In the genomic region with DNA sequence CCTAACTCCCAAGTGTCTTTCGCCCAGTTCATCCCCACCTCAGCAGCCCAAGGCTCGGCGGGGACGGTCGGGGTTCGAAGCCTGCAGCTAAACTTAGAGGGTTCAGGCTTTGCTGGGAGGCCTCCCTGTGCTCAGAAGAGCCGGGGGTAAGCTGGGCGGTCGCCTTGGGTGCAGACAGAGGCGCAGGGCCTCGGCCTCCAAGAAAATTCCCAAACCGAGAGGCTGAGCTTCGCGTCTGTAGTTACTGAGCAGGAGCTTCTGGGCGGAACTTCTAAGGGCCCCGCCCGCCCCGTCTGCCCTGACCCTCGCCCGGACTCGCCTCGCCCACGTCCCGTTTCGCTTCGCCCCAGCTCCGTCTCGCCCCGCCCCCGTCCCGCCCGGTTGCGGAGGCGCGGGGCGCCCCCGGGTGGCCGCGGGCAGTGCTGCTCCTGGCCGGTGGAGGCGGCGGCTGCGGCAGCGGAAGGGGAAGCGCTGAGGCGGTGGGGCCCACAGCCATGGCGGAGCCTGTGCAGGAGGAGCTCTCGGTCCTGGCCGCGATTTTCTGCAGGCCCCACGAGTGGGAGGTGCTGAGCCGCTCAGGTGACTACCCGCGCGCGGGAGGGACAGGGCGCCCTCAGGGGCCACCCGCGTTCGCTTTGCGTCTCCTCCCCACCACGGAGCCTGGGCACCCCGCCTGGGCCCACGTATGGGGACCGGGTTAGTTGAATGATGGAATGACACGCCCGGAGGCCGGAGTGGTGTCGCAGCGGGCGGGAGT, we compare ENCODE assay signal across 1 cellular context.
TF ChIP-seq lines count a peak whose summit lies in the region.

A gene with protein sequence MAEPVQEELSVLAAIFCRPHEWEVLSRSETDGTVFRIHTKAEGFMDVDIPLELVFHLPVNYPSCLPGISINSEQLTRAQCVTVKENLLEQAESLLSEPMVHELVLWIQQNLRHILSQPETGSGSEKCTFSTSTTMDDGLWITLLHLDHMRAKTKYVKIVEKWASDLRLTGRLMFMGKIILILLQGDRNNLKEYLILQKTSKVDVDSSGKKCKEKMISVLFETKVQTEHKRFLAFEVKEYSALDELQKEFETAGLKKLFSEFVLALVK (plus strand): TSS at position 474 of the 757 bp plus-strand sequence. CDS start 21 bp downstream, at position 495.

TF ChIP-seq in K562, 482 proteins besides CTCF, POLR2A, EP300 and RAD21 (continued from another document and continues in another):
- TF ChIP-seq, protein P1, sequence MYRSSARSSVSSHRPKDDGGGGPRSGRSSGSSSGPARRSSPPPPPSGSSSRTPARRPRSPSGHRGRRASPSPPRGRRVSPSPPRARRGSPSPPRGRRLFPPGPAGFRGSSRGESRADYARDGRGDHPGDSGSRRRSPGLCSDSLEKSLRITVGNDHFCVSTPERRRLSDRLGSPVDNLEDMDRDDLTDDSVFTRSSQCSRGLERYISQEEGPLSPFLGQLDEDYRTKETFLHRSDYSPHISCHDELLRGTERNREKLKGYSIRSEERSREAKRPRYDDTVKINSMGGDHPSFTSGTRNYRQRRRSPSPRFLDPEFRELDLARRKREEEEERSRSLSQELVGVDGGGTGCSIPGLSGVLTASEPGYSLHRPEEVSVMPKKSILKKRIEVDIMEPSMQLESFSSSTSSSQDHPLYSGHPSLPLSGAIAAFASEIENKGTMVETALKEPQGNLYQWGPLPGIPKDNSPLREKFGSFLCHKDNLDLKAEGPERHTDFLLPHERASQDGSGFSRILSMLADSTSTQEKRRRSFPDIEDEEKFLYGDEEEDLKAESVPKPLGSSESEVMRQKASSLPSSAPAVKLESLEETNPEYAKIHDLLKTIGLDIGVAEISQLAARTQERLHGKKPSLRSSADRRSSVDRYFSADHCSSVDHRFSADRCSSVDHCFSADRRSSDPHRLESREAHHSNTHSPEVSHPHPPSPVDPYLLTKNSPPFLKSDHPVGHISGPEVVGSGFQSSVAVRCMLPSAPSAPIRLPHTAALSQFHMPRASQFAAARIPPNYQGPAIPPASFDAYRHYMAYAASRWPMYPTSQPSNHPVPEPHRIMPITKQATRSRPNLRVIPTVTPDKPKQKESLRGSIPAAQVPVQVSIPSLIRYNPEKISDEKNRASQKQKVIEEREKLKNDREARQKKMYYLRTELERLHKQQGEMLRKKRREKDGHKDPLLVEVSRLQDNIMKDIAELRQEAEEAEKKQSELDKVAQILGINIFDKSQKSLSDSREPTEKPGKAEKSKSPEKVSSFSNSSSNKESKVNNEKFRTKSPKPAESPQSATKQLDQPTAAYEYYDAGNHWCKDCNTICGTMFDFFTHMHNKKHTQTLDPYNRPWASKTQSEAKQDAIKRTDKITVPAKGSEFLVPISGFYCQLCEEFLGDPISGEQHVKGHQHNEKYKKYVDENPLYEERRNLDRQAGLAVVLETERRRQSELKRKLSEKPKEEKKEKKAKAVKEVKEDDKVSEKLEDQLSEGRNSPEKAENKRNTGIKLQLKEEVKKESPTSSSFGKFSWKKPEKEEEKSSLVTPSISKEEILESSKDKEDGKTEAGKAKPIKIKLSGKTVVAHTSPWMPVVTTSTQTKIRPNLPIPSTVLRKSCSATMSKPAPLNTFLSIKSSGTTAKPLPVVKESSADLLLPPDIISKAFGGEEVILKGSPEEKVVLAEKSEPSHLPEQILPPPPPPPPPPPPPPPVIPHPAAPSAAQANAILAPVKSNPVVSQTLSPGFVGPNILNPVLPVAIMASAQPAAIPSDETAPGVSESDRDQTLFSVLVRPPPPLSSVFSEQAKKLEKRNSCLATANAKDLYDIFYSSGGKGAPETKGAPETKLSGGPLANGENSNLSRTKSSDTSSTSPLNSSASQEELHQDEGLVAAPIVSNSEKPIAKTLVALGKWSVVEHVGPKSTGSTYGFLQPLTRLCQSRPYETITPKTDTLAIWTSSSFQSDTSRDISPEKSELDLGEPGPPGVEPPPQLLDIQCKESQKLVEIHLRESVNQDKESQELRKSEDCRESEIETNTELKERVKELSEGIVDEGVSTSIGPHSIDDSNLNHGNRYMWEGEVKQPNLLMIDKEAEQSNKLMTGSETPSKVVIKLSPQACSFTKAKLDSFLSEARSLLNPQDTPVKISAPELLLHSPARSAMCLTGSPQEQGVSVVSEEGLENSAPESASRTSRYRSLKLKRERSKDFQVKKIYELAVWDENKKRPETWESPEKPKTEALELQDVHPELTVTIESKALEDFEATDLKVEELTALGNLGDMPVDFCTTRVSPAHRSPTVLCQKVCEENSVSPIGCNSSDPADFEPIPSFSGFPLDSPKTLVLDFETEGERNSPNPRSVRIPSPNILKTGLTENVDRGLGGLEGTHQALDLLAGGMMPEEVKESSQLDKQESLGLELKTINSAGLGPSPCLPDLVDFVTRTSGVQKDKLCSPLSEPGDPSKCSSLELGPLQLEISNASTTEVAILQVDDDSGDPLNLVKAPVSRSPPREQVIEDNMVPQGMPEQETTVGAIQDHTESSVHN (IDR thresholded peaks at IDR 0.05; ENCODE audit: borderline replicate concordance in 1 of 2, low read depth in 1 of 2) = no peak
- peak; percentile 52 for TF ChIP-seq CREB1 (IDR thresholded peaks at IDR 0.05)
- TF ChIP-seq CREB1 (CRISPR knock-in tag; IDR thresholded peaks at IDR 0.05) = no peak
- peak; percentile 84 for TF ChIP-seq HNRNPLL (IDR thresholded peaks at IDR 0.05; ENCODE audit: low read depth, low read length, poor library complexity, severe bottlenecking)
- TF ChIP-seq, protein P2, sequence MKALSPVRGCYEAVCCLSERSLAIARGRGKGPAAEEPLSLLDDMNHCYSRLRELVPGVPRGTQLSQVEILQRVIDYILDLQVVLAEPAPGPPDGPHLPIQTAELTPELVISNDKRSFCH (CRISPR knock-in tag; IDR thresholded peaks at IDR 0.05) = no peak
- TF ChIP-seq, protein P2 (tag; IDR thresholded peaks at IDR 0.05) = no peak
- TF ChIP-seq HIVEP1 (CRISPR knock-in tag; IDR thresholded peaks at IDR 0.05) = no peak
- TF ChIP-seq ETV6 (IDR thresholded peaks at IDR 0.05; ENCODE audit: borderline replicate concordance in 1 of 2, low read depth in 2 of 2, low read length in 1 of 2) = no peak
- peak; percentile 84; the same call in 1 of the 2 replicates for TF ChIP-seq ETV6 (CRISPR knock-in tag; IDR thresholded peaks at IDR 0.05; ENCODE audit: borderline replicate concordance)
- no peak for TF ChIP-seq CBX5 (IDR thresholded peaks at IDR 0.05; ENCODE audit: borderline replicate concordance, low read depth)
- TF ChIP-seq GATAD2B (IDR thresholded peaks at IDR 0.05; ENCODE audit: borderline replicate concordance) = peak; percentile 81
- peak; percentile 92 for TF ChIP-seq SMC3 (conservative IDR thresholded peaks at IDR 0.05; ENCODE audit: insufficient read depth, low read depth, low read length)
- 0 out of 2 replicates have a peak, but pooled peaks have one; percentile 54 for TF ChIP-seq KLF6 (CRISPR knock-in tag; IDR thresholded peaks at IDR 0.05; ENCODE audit: borderline replicate concordance)
- no peak for TF ChIP-seq ZNF830 (CRISPR knock-in tag; IDR thresholded peaks at IDR 0.05)
- peak; percentile 48 for TF ChIP-seq POLR2B (IDR thresholded peaks at IDR 0.05; ENCODE audit: low read depth, partially characterized antibody)
- peak; percentile 49; the same call in 1 of the 2 replicates for TF ChIP-seq ATF7 (IDR thresholded peaks at IDR 0.05)
- TF ChIP-seq ZNF24 (IDR thresholded peaks at IDR 0.05) = peak; percentile 72
- TF ChIP-seq, protein P3, sequence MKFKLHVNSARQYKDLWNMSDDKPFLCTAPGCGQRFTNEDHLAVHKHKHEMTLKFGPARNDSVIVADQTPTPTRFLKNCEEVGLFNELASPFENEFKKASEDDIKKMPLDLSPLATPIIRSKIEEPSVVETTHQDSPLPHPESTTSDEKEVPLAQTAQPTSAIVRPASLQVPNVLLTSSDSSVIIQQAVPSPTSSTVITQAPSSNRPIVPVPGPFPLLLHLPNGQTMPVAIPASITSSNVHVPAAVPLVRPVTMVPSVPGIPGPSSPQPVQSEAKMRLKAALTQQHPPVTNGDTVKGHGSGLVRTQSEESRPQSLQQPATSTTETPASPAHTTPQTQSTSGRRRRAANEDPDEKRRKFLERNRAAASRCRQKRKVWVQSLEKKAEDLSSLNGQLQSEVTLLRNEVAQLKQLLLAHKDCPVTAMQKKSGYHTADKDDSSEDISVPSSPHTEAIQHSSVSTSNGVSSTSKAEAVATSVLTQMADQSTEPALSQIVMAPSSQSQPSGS (CRISPR knock-in tag; IDR thresholded peaks at IDR 0.05) = peak; percentile 40; the same call in 1 of the 2 replicates
- peak; percentile 70 for TF ChIP-seq ELF1 (tag; IDR thresholded peaks at IDR 0.05)
- TF ChIP-seq FIP1L1 (IDR thresholded peaks at IDR 0.05; ENCODE audit: low read depth, low read length, poor library complexity, severe bottlenecking) = peak; percentile 77
- TF ChIP-seq, protein P4, sequence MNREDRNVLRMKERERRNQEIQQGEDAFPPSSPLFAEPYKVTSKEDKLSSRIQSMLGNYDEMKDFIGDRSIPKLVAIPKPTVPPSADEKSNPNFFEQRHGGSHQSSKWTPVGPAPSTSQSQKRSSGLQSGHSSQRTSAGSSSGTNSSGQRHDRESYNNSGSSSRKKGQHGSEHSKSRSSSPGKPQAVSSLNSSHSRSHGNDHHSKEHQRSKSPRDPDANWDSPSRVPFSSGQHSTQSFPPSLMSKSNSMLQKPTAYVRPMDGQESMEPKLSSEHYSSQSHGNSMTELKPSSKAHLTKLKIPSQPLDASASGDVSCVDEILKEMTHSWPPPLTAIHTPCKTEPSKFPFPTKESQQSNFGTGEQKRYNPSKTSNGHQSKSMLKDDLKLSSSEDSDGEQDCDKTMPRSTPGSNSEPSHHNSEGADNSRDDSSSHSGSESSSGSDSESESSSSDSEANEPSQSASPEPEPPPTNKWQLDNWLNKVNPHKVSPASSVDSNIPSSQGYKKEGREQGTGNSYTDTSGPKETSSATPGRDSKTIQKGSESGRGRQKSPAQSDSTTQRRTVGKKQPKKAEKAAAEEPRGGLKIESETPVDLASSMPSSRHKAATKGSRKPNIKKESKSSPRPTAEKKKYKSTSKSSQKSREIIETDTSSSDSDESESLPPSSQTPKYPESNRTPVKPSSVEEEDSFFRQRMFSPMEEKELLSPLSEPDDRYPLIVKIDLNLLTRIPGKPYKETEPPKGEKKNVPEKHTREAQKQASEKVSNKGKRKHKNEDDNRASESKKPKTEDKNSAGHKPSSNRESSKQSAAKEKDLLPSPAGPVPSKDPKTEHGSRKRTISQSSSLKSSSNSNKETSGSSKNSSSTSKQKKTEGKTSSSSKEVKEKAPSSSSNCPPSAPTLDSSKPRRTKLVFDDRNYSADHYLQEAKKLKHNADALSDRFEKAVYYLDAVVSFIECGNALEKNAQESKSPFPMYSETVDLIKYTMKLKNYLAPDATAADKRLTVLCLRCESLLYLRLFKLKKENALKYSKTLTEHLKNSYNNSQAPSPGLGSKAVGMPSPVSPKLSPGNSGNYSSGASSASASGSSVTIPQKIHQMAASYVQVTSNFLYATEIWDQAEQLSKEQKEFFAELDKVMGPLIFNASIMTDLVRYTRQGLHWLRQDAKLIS (CRISPR knock-in tag; IDR thresholded peaks at IDR 0.05) = peak; percentile 60; the same call in 1 of the 2 replicates
- TF ChIP-seq, protein P5, sequence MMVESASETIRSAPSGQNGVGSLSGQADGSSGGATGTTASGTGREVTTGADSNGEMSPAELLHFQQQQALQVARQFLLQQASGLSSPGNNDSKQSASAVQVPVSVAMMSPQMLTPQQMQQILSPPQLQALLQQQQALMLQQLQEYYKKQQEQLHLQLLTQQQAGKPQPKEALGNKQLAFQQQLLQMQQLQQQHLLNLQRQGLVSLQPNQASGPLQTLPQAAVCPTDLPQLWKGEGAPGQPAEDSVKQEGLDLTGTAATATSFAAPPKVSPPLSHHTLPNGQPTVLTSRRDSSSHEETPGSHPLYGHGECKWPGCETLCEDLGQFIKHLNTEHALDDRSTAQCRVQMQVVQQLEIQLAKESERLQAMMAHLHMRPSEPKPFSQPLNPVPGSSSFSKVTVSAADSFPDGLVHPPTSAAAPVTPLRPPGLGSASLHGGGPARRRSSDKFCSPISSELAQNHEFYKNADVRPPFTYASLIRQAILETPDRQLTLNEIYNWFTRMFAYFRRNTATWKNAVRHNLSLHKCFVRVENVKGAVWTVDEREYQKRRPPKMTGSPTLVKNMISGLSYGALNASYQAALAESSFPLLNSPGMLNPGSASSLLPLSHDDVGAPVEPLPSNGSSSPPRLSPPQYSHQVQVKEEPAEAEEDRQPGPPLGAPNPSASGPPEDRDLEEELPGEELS (CRISPR knock-in tag; IDR thresholded peaks at IDR 0.05; ENCODE audit: borderline replicate concordance) = peak; percentile 72; the same call in 1 of the 2 replicates
